In genomic region chr14:51472881-51473280, GRCh38 we compare ENCODE assay signal across 1 cellular context.
TF ChIP-seq lines count a peak whose summit lies in the region.

No MANE protein-coding gene starts in this region.

TF ChIP-seq in HepG2, 621 proteins besides CTCF, POLR2A, EP300 and RAD21 (continued from another document):
- no peak for TF ChIP-seq AFF4 (CRISPR knock-in tag; IDR thresholded peaks at IDR 0.05)
- no peak for TF ChIP-seq PPARG (CRISPR knock-in tag; conservative IDR thresholded peaks at IDR 0.05)
- no peak for TF ChIP-seq ZNF780A (CRISPR knock-in tag; IDR thresholded peaks at IDR 0.05)
- TF ChIP-seq TCF7 (IDR thresholded peaks at IDR 0.05; ENCODE audit: low read depth), result no peak
- no peak for TF ChIP-seq REST (IDR thresholded peaks at IDR 0.05; ENCODE audit: borderline replicate concordance in 1 of 2, low read depth in 1 of 2, low read length in 2 of 2)
